In the genomic region with DNA sequence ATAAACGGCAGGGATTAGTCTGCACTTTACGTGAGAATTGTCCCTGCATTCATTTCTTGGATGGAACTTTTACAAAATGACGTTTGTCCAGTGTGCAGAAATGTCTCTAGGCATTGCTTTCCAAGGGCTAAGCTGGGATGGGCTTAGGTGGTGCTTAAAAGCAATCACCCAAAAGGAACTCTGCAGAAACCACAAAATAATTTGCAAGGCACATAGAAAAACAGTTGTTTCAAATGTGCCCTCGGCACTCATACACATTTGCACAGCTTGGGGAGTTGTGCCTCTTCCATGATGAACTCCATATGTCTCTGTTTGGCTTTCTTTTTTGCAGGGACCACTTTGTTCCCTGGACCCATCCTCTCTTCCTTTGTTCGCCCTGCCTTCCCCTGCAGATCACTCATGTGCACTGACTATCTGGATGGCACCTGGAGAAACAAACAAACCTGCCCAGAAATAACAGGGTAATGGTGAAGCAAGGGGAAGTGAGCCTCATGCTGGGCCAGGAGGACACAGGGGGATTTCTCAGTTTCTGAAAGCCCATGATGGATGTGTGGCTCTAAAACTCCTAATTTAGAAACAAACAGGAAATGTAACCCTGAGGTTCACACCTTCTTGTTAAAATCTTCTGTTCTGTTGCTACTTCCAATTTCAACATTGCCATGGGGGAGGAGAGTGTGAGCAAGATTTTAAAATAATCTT, we compare ENCODE assay signal across 11 cellular contexts.
DNase-seq lines count a peak whose midpoint lies in the region; ATAC-seq and TF ChIP-seq lines count a peak whose summit lies in the region.
"Had no signal": no experiment of that assay in that cellular context is flagged by ENCODE, and none has a peak within 500 bp of the region (broad histone marks: within the 10 kb centered on the region; RNA-seq: fewer than 3 reads in every experiment).

No MANE protein-coding gene starts in this region.

- TF ChIP-seq POLR2A in GM18505 (IDR thresholded peaks at IDR 0.05; ENCODE audit: borderline replicate concordance, extremely low read depth, insufficient read depth, insufficient read length) (no peak), breast epithelium (IDR thresholded peaks at IDR 0.05) (no peak), Peyer's patch (IDR thresholded peaks at IDR 0.05) (no peak)

- H3K36me3 ChIP-seq in breast epithelium (no peaks in the 10 kb centered on the region), Peyer's patch (no peaks in the 10 kb centered on the region)

- intact Hi-C loops in breast epithelium (cut with DNase I; ENCODE audit: low total_unique reads), result no loop called here

- H3K4me3 ChIP-seq in breast epithelium (no peak overlapping the region), Peyer's patch (no peak overlapping the region)

- no peaks in the 10 kb centered on the region for H3K9me3 ChIP-seq in breast epithelium
- no peaks in the 10 kb centered on the region for H3K9me3 ChIP-seq in Peyer's patch

- DNase-seq in fibroblast of gingiva (ENCODE audit: low read depth) (peak; percentile 68), caudate nucleus (lab: John Stamatoyannopoulos, UW) (no peak), breast epithelium (ENCODE audit: low spot score in 2 of 2) (no peak), Peyer's patch (no peak), SK-N-DZ (ENCODE audit: low spot score) (no peak)
- DNase-seq: activated naive CD4-positive, alpha-beta T cell treated with Interleukin-2 at 50 U/mL for 16 hours had no signal

- no peaks in the 10 kb centered on the region for H3K27me3 ChIP-seq in breast epithelium
- H3K27me3 ChIP-seq in Peyer's patch, result no peaks in the 10 kb centered on the region

- peak; percentile 75 for ATAC-seq in GM18505 (IDR thresholded peaks at IDR 0.05; ENCODE audit: unreplicated experiment)
- ATAC-seq in GM21381 (IDR thresholded peaks at IDR 0.05; ENCODE audit: unreplicated experiment), result peak; percentile 91
- ATAC-seq in HG03342 (IDR thresholded peaks at IDR 0.05; ENCODE audit: unreplicated experiment), result peak; percentile 67
- ATAC-seq: left lobe of liver had no signal

- no peak for TF ChIP-seq CTCF in breast epithelium (IDR thresholded peaks at IDR 0.05)
- no peak for TF ChIP-seq CTCF in Peyer's patch (IDR thresholded peaks at IDR 0.05)

- peaks cover 0 to 6% of the 10 kb centered on the region in 2 donors for H3K4me1 ChIP-seq in breast epithelium
- H3K4me1 ChIP-seq in Peyer's patch, result no peaks in the 10 kb centered on the region

- H3K27ac ChIP-seq in caudate nucleus (ENCODE audit: low read depth, low read length), result no peak overlapping the region
- no peak overlapping the region for H3K27ac ChIP-seq in breast epithelium
- H3K27ac ChIP-seq in Peyer's patch, result no peak overlapping the region
- H3K27ac ChIP-seq: VCaP had no signal
